In genomic region chr6:11969092-11969491, GRCh38 we compare ENCODE assay signal across 1 cellular context.
TF ChIP-seq lines count a peak whose summit lies in the region.

No MANE protein-coding gene starts in this region.

TF ChIP-seq in GM23338, 12 proteins besides CTCF, POLR2A, EP300 and RAD21 (continued from another document):
- TF ChIP-seq, protein P1, sequence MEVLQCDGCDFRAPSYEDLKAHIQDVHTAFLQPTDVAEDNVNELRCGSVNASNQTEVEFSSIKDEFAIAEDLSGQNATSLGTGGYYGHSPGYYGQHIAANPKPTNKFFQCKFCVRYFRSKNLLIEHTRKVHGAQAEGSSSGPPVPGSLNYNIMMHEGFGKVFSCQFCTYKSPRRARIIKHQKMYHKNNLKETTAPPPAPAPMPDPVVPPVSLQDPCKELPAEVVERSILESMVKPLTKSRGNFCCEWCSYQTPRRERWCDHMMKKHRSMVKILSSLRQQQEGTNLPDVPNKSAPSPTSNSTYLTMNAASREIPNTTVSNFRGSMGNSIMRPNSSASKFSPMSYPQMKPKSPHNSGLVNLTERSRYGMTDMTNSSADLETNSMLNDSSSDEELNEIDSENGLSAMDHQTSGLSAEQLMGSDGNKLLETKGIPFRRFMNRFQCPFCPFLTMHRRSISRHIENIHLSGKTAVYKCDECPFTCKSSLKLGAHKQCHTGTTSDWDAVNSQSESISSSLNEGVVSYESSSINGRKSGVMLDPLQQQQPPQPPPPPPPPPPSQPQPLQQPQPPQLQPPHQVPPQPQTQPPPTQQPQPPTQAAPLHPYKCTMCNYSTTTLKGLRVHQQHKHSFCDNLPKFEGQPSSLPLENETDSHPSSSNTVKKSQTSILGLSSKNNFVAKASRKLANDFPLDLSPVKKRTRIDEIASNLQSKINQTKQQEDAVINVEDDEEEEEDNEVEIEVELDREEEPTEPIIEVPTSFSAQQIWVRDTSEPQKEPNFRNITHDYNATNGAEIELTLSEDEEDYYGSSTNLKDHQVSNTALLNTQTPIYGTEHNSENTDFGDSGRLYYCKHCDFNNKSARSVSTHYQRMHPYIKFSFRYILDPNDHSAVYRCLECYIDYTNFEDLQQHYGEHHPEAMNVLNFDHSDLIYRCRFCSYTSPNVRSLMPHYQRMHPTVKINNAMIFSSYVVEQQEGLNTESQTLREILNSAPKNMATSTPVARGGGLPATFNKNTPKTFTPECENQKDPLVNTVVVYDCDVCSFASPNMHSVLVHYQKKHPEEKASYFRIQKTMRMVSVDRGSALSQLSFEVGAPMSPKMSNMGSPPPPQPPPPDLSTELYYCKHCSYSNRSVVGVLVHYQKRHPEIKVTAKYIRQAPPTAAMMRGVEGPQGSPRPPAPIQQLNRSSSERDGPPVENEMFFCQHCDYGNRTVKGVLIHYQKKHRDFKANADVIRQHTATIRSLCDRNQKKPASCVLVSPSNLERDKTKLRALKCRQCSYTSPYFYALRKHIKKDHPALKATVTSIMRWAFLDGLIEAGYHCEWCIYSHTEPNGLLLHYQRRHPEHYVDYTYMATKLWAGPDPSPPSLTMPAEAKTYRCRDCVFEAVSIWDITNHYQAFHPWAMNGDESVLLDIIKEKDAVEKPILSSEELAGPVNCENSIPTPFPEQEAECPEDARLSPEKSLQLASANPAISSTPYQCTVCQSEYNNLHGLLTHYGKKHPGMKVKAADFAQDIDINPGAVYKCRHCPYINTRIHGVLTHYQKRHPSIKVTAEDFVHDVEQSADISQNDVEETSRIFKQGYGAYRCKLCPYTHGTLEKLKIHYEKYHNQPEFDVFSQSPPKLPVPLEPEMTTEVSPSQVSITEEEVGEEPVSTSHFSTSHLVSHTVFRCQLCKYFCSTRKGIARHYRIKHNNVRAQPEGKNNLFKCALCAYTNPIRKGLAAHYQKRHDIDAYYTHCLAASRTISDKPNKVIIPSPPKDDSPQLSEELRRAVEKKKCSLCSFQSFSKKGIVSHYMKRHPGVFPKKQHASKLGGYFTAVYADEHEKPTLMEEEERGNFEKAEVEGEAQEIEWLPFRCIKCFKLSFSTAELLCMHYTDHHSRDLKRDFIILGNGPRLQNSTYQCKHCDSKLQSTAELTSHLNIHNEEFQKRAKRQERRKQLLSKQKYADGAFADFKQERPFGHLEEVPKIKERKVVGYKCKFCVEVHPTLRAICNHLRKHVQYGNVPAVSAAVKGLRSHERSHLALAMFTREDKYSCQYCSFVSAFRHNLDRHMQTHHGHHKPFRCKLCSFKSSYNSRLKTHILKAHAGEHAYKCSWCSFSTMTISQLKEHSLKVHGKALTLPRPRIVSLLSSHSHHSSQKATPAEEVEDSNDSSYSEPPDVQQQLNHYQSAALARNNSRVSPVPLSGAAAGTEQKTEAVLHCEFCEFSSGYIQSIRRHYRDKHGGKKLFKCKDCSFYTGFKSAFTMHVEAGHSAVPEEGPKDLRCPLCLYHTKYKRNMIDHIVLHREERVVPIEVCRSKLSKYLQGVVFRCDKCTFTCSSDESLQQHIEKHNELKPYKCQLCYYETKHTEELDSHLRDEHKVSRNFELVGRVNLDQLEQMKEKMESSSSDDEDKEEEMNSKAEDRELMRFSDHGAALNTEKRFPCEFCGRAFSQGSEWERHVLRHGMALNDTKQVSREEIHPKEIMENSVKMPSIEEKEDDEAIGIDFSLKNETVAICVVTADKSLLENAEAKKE (CRISPR knock-in tag; IDR thresholded peaks at IDR 0.05), result no peak
- TF ChIP-seq JUNB (IDR thresholded peaks at IDR 0.05; ENCODE audit: unreplicated experiment) (no peak), STAT1 (IDR thresholded peaks at IDR 0.05; ENCODE audit: unreplicated experiment) (no peak), NANOG (IDR thresholded peaks at IDR 0.05; ENCODE audit: borderline replicate concordance) (no peak), EZH2phosphoT487 (IDR thresholded peaks at IDR 0.05; ENCODE audit: unreplicated experiment) (no peak), EZH2 (IDR thresholded peaks at IDR 0.05; ENCODE audit: low read depth, unreplicated experiment) (no peak), POLR2AphosphoS5 (IDR thresholded peaks at IDR 0.05; ENCODE audit: low read depth) (no peak)
